ENCODE assay signal across 9 cellular contexts in genomic region chr1:155325596-155325893, GRCh38. TPM values are rescaled to one million over a fixed set of nuclear protein-coding genes. Genes with fewer than 3 reads are reported as not detected.
DNase-seq lines count a peak whose midpoint lies in the region; ATAC-seq and TF ChIP-seq lines count a peak whose summit lies in the region.
"Had no signal": no experiment of that assay in that cellular context is flagged by ENCODE, and none has a peak within 500 bp of the region (broad histone marks: within the 10 kb centered on the region; RNA-seq: fewer than 3 reads in every experiment).

No MANE protein-coding gene starts in this region.

- no peaks in the 10 kb centered on the region for H3K79me2 ChIP-seq in Karpas-422 (ENCODE audit: low read length)

- peaks cover 2% of the 10 kb centered on the region for H3K36me3 Mint-ChIP-seq in natural killer cell treated with Interleukin-12 subunit alpha and Interleukin-12 subunit beta and Interleukin-15 and Interleukin-18, amount 100 ng/mL, for 72 hours

- H2AFZ ChIP-seq in Karpas-422 (ENCODE audit: low read length), result no peak overlapping the region

- H3K4me2 ChIP-seq in Karpas-422 (ENCODE audit: low read depth, low read length, poor library complexity, severe bottlenecking), result peak overlapping the region; percentile 98

- DNase-seq in AG09309 (ENCODE audit: low read depth) (no peak), Karpas-422 (no peak), coronary artery (ENCODE audit: low spot score) (no peak), NCI-H1694 (lab: John Stamatoyannopoulos, UW) (no peak), SIG-M5 treated with dmso at 0.1 percent for 504 hours (lab: John Stamatoyannopoulos, UW; ENCODE audit: unreplicated experiment) (no peak)
- DNase-seq in natural killer cell treated with Interleukin-12 subunit alpha and Interleukin-12 subunit beta and Interleukin-15 and Interleukin-18, amount 100 ng/mL, for 72 hours (ENCODE audit: low spot score), result no peak
- DNase-seq: foreskin melanocyte had no signal

- no peak for ATAC-seq in natural killer cell treated with Interleukin-12 subunit alpha and Interleukin-12 subunit beta and Interleukin-15 and Interleukin-18, amount 100 ng/mL, for 72 hours
- ATAC-seq in HG02840 (IDR thresholded peaks at IDR 0.05; ENCODE audit: low FRiP score, unreplicated experiment), result no peak
- ATAC-seq in GM21360 (IDR thresholded peaks at IDR 0.05; ENCODE audit: unreplicated experiment), result no peak

- peak overlapping the region; percentile 18 to 32 for H3K27ac Mint-ChIP-seq in natural killer cell treated with Interleukin-12 subunit alpha and Interleukin-12 subunit beta and Interleukin-15 and Interleukin-18, amount 100 ng/mL, for 72 hours

- H3K9ac ChIP-seq in Karpas-422 (ENCODE audit: low read length), result no peak overlapping the region

- no peaks in the 10 kb centered on the region for H3K27me3 ChIP-seq in Karpas-422 (ENCODE audit: low read length)

- peaks cover 6% of the 10 kb centered on the region; the same call in 1 of the 2 replicates for H3K36me3 ChIP-seq in Karpas-422 (ENCODE audit: insufficient read depth, low read length)

- peaks cover 17 to 18% of the 10 kb centered on the region in 2 donors for H3K4me1 Mint-ChIP-seq in natural killer cell treated with Interleukin-12 subunit alpha and Interleukin-12 subunit beta and Interleukin-15 and Interleukin-18, amount 100 ng/mL, for 72 hours (ENCODE audit: low read depth in 2 of 2)

- H3K27ac ChIP-seq in Karpas-422 (ENCODE audit: low read length), result no peak overlapping the region
- peak overlapping the region in 1 of 2 donors; percentile 98 for H3K27ac ChIP-seq in coronary artery

- H4K20me1 ChIP-seq in Karpas-422 (ENCODE audit: insufficient read depth, low read depth, low read length), result no peaks in the 10 kb centered on the region

- H3K9me3 Mint-ChIP-seq in natural killer cell treated with Interleukin-12 subunit alpha and Interleukin-12 subunit beta and Interleukin-15 and Interleukin-18, amount 100 ng/mL, for 72 hours, result no peaks in the 10 kb centered on the region

- TF ChIP-seq CTCF in AG09309 (IDR thresholded peaks at IDR 0.05; ENCODE audit: control insufficient read depth, insufficient read depth, low read depth, low read length, missing control alignments) (no peak), coronary artery (IDR thresholded peaks at IDR 0.05) (no peak)

- H3K4me3 Mint-ChIP-seq in natural killer cell treated with Interleukin-12 subunit alpha and Interleukin-12 subunit beta and Interleukin-15 and Interleukin-18, amount 100 ng/mL, for 72 hours, result peak overlapping the region; percentile 92

- peaks cover 43% of the 10 kb centered on the region for H3K4me1 ChIP-seq in Karpas-422 (ENCODE audit: low read length)

- no peaks in the 10 kb centered on the region for H3K27me3 Mint-ChIP-seq in natural killer cell treated with Interleukin-12 subunit alpha and Interleukin-12 subunit beta and Interleukin-15 and Interleukin-18, amount 100 ng/mL, for 72 hours

- H3K4me3 ChIP-seq in AG09309 (ENCODE audit: control insufficient read depth, low read depth, low read length) (peak overlapping the region; percentile 98), Karpas-422 (ENCODE audit: low read length) (no peak overlapping the region), coronary artery (peak overlapping the region; percentile 87)

- no peaks in the 10 kb centered on the region for H3K9me3 ChIP-seq in Karpas-422 (ENCODE audit: low read length)

- no peaks in the 10 kb centered on the region for H3K9me2 ChIP-seq in Karpas-422 (replicated peaks; ENCODE audit: insufficient read depth, low read length)

RNA-seq across cellular contexts. Expression of gene RUSC1, which starts 4.9 kb away (rescaled TPM):
- 8.3 and 9.2 TPM in 2 replicates for total RNA-seq in Karpas-422 (2014; rRNA removed; shearing (Covaris generic); ENCODE audit: low replicate concordance)
- 10 to 100 TPM; 26.2 to 40.1 TPM for total RNA-seq in natural killer cell treated with Interleukin-12 subunit alpha and Interleukin-12 subunit beta and Interleukin-15 and Interleukin-18, amount 100 ng/mL, for 72 hours

RNA-seq across cellular contexts. Expression of gene FDPS, which starts 16.9 kb away (rescaled TPM):
- 298 and 377 TPM in 2 replicates for total RNA-seq in Karpas-422 (2014; rRNA removed; shearing (Covaris generic); ENCODE audit: low replicate concordance)
- 100 to 1,000 TPM; 251 to 386 TPM for total RNA-seq in natural killer cell treated with Interleukin-12 subunit alpha and Interleukin-12 subunit beta and Interleukin-15 and Interleukin-18, amount 100 ng/mL, for 72 hours

RNA-seq across cellular contexts. Expression of gene PKLR, which starts 24.3 kb away (rescaled TPM):
- total RNA-seq in Karpas-422 (2014; rRNA removed; shearing (Covaris generic); ENCODE audit: low replicate concordance), result not detected in 2 replicates
- not detected for total RNA-seq in natural killer cell treated with Interleukin-12 subunit alpha and Interleukin-12 subunit beta and Interleukin-15 and Interleukin-18, amount 100 ng/mL, for 72 hours

RNA-seq across cellular contexts. Expression of gene HCN3, which starts 48.3 kb away (rescaled TPM):
- total RNA-seq in Karpas-422 (2014; rRNA removed; shearing (Covaris generic); ENCODE audit: low replicate concordance), result 5.9 and 6.3 TPM in 2 replicates
- total RNA-seq in natural killer cell treated with Interleukin-12 subunit alpha and Interleukin-12 subunit beta and Interleukin-15 and Interleukin-18, amount 100 ng/mL, for 72 hours, result 1 to 10 TPM; 2.0 to 4.7 TPM

RNA-seq across cellular contexts. Expression of gene CLK2, which starts 52.2 kb away (rescaled TPM):
- 78.7 and 99.6 TPM in 2 replicates for total RNA-seq in Karpas-422 (2014; rRNA removed; shearing (Covaris generic); ENCODE audit: low replicate concordance)
- total RNA-seq in natural killer cell treated with Interleukin-12 subunit alpha and Interleukin-12 subunit beta and Interleukin-15 and Interleukin-18, amount 100 ng/mL, for 72 hours, result 100 to 1,000 TPM in 1 of 2 donors, 10 to 100 TPM in 1; 77.1 to 117 TPM
